23 cellular contexts compared by ENCODE assay signal in genomic region chr13:33739254-33739653, GRCh38.
"Had no signal": no experiment of that assay in that cellular context is flagged by ENCODE, and none has a peak within 500 bp of the region (broad histone marks: within the 10 kb centered on the region; RNA-seq: fewer than 3 reads in every experiment).

No MANE protein-coding gene starts in this region.

- H3K9me3 ChIP-seq: Peyer's patch, SK-N-SH had no signal

- DNase-seq: IMR-90, Kasumi-1, KG1, MM.1S, NCI-H1092 treated with DMSO at 0.1 percent for 48 hours, NCI-H1436, NCI-H187, NCI-H2029, NCI-H2081 treated with DMSO at 0.1 percent for 48 hours, NCI-H2171, NCI-H226, NCI-H446, NCI-H510A, NCI-H524 treated with DMSO at 0.1 percent for 48 hours, NCI-H69, NCI-H82, OCI-M1, PC-9, Peyer's patch, SIG-M5, SK-N-SH had no signal

- H3K27me3 ChIP-seq: Peyer's patch had no signal

- H3K36me3 ChIP-seq: Peyer's patch had no signal

- H2AFZ ChIP-seq: PC-9 had no signal

- ATAC-seq: HepG2, Right ventricle myocardium inferior had no signal

- H3K4me3 ChIP-seq: PC-9, Peyer's patch had no signal

- H3K27ac ChIP-seq: PC-9, Peyer's patch had no signal

- H3K4me2 ChIP-seq: PC-9, SK-N-SH had no signal

- H3K9me2 ChIP-seq: SK-N-SH had no signal

- H3K9ac ChIP-seq: SK-N-SH had no signal

- FAIRE-seq: HepG2 had no signal

- H3K4me1 ChIP-seq: Peyer's patch had no signal
